17 cellular contexts compared by ENCODE assay signal in genomic region chr3:187985636-187986035, GRCh38.
DNase-seq lines count a peak whose midpoint lies in the region; ATAC-seq and TF ChIP-seq lines count a peak whose summit lies in the region.
"Had no signal": no experiment of that assay in that cellular context is flagged by ENCODE, and none has a peak within 500 bp of the region (broad histone marks: within the 10 kb centered on the region; RNA-seq: fewer than 3 reads in every experiment).

No MANE protein-coding gene starts in this region.

- POLR2A ChIA-PET in activated CD8-positive, alpha-beta T cell treated with anti-CD3 and anti-CD28 coated beads for 36 hours (lab: Charles Lee), result interaction anchor here (0.8 to 1.8 kb wide), 2 partner anchors 9 to 10 kb away, joined by 3 to 6 read pairs; no protein-coding TSS in a partner anchor
- POLR2A ChIA-PET in activated CD8-positive, alpha-beta T cell treated with anti-CD3 and anti-CD28 coated beads, Interleukin-2, amount 10 ng/mL, durations not matched to agents 7 days and 5 days (lab: Charles Lee), result interaction anchor here (0.7 to 1.4 kb wide), 2 partner anchors 11 to 240 kb away, joined by 3 to 5 read pairs; partner anchors contain the start of gene BCL6

- no peaks in the 10 kb centered on the region for H3K36me3 Mint-ChIP-seq in activated CD8-positive, alpha-beta T cell treated with anti-CD3 and anti-CD28 coated beads for 36 hours (ENCODE audit: low read depth)
- H3K36me3 Mint-ChIP-seq in activated CD8-positive, alpha-beta T cell treated with anti-CD3 and anti-CD28 coated beads, Interleukin-2, amount 10 ng/mL, durations not matched to agents 7 days and 5 days (ENCODE audit: low read depth), result peaks cover 7% of the 10 kb centered on the region

- no peak for DNase-seq in activated CD8-positive, alpha-beta T cell treated with anti-CD3 and anti-CD28 coated beads for 36 hours
- no peak for DNase-seq in activated CD8-positive, alpha-beta T cell treated with anti-CD3 and anti-CD28 coated beads, Interleukin-2, amount 10 ng/mL, durations not matched to agents 7 days and 5 days
- DNase-seq in HT1080 (ENCODE audit: low read depth) (peak; percentile 58), brain microvascular endothelial cell (no peak)
- DNase-seq in activated CD8-positive, alpha-beta memory T cell treated with anti-CD3 and anti-CD28 coated beads, Interleukin-2, amount 50 U/mL, for 48 hours, result no peak
- DNase-seq: central memory CD4-positive, alpha-beta T cell; effector CD4-positive, alpha-beta T cell; mesenchymal stem cell; NCI-H1092; NCI-H2081 treated with DMSO at 0.1 percent for 48 hours; NCI-H524 treated with DMSO at 0.1 percent for 48 hours; stimulated activated naive CD8-positive, alpha-beta T cell treated with anti-CD3 and anti-CD28 coated beads, Interleukin-15, amount 100 ng/mL, for 72 hours had no signal

- no peak for TF ChIP-seq CTCF in activated CD8-positive, alpha-beta T cell treated with anti-CD3 and anti-CD28 coated beads for 36 hours (IDR thresholded peaks at IDR 0.05)
- TF ChIP-seq CTCF in brain microvascular endothelial cell (IDR thresholded peaks at IDR 0.05; ENCODE audit: low read depth, low read length, missing control alignments), result no peak

- no peaks in the 10 kb centered on the region for H3K9me3 ChIP-seq in skeletal muscle tissue (ENCODE audit: control insufficient read depth in 3 of 3, low read length in 3 of 3)

- H3K36me3 ChIP-seq in brain microvascular endothelial cell (replicated peaks) (no peaks in the 10 kb centered on the region), skeletal muscle tissue (ENCODE audit: control insufficient read depth in 3 of 3, insufficient read depth in 3 of 3, low read length in 3 of 3) (no peaks in the 10 kb centered on the region)

- in situ Hi-C loops in brain microvascular endothelial cell (cut with HindIII; ENCODE audit: low pct_ligation_motif_present, low sequenced_read_pairs), result no loop called here

- H3K4me1 ChIP-seq in skeletal muscle tissue (ENCODE audit: control insufficient read depth in 3 of 3, insufficient read depth in 3 of 3, low read length in 3 of 3), result peaks cover 22 to 48% (median 28%) of the 10 kb centered on the region in 3 donors

- H3K27me3 Mint-ChIP-seq in activated CD8-positive, alpha-beta T cell treated with anti-CD3 and anti-CD28 coated beads for 36 hours, result no peaks in the 10 kb centered on the region
- H3K27me3 Mint-ChIP-seq in activated CD8-positive, alpha-beta T cell treated with anti-CD3 and anti-CD28 coated beads, Interleukin-2, amount 10 ng/mL, durations not matched to agents 7 days and 5 days (ENCODE audit: low read depth), result no peaks in the 10 kb centered on the region
- H3K27me3 Mint-ChIP-seq: stimulated activated naive CD8-positive, alpha-beta T cell treated with anti-CD3 and anti-CD28 coated beads, Interleukin-15, amount 100 ng/mL, for 72 hours had no signal

- no peak overlapping the region for H3K9ac ChIP-seq in skeletal muscle tissue (ENCODE audit: low read depth in 1 of 3, low read length in 3 of 3)

- peak overlapping the region; percentile 38 for H3K27ac Mint-ChIP-seq in activated CD8-positive, alpha-beta T cell treated with anti-CD3 and anti-CD28 coated beads for 36 hours
- H3K27ac Mint-ChIP-seq in activated CD8-positive, alpha-beta T cell treated with anti-CD3 and anti-CD28 coated beads, Interleukin-2, amount 10 ng/mL, durations not matched to agents 7 days and 5 days, result no peak overlapping the region
- H3K27ac Mint-ChIP-seq: IgD-negative memory B cell; stimulated activated naive CD8-positive, alpha-beta T cell treated with anti-CD3 and anti-CD28 coated beads, Interleukin-15, amount 100 ng/mL, for 72 hours had no signal

- CTCF ChIA-PET in activated CD8-positive, alpha-beta T cell treated with anti-CD3 and anti-CD28 coated beads for 36 hours (lab: Charles Lee), result interaction anchor here (1.0 to 2.3 kb wide), 4 partner anchors 10 to 245 kb away, joined by 3 to 6 read pairs (median 4); no protein-coding TSS in a partner anchor
- CTCF ChIA-PET in activated CD8-positive, alpha-beta T cell treated with anti-CD3 and anti-CD28 coated beads, Interleukin-2, amount 10 ng/mL, durations not matched to agents 7 days and 5 days (lab: Charles Lee), result interaction anchor here (1.1 to 2.3 kb wide), 5 partner anchors 11 to 969 kb away, joined by 3 to 15 read pairs (median 7); no protein-coding TSS in a partner anchor

- H3K9me3 Mint-ChIP-seq in activated CD8-positive, alpha-beta T cell treated with anti-CD3 and anti-CD28 coated beads for 36 hours, result peaks cover 3% of the 10 kb centered on the region
- no peaks in the 10 kb centered on the region for H3K9me3 Mint-ChIP-seq in activated CD8-positive, alpha-beta T cell treated with anti-CD3 and anti-CD28 coated beads, Interleukin-2, amount 10 ng/mL, durations not matched to agents 7 days and 5 days (ENCODE audit: insufficient read depth)

- H3K27me3 ChIP-seq in brain microvascular endothelial cell (replicated peaks), result no peaks in the 10 kb centered on the region
- no peaks in the 10 kb centered on the region for H3K27me3 ChIP-seq in skeletal muscle tissue (ENCODE audit: control insufficient read depth in 3 of 3, insufficient read depth in 3 of 3, low read length in 3 of 3)
- H3K27me3 ChIP-seq: hepatocyte had no signal

- no peak for ATAC-seq in activated CD8-positive, alpha-beta T cell treated with anti-CD3 and anti-CD28 coated beads for 36 hours
- ATAC-seq in activated CD8-positive, alpha-beta T cell treated with anti-CD3 and anti-CD28 coated beads, Interleukin-2, amount 10 ng/mL, durations not matched to agents 7 days and 5 days, result no peak
- ATAC-seq in HG03342 (IDR thresholded peaks at IDR 0.05; ENCODE audit: unreplicated experiment) (no peak), HG03175 (IDR thresholded peaks at IDR 0.05; ENCODE audit: unreplicated experiment) (no peak)

- H3K27ac ChIP-seq in brain microvascular endothelial cell (peak overlapping the region; percentile 53), skeletal muscle tissue (ENCODE audit: low read depth, low read length) (peak overlapping the region; percentile 8)
- H3K27ac ChIP-seq: hepatocyte had no signal

- H3K4me3 Mint-ChIP-seq in activated CD8-positive, alpha-beta T cell treated with anti-CD3 and anti-CD28 coated beads for 36 hours, result no peak overlapping the region
- no peak overlapping the region for H3K4me3 Mint-ChIP-seq in activated CD8-positive, alpha-beta T cell treated with anti-CD3 and anti-CD28 coated beads, Interleukin-2, amount 10 ng/mL, durations not matched to agents 7 days and 5 days
- H3K4me3 Mint-ChIP-seq: IgD-negative memory B cell; stimulated activated naive CD8-positive, alpha-beta T cell treated with anti-CD3 and anti-CD28 coated beads, Interleukin-15, amount 100 ng/mL, for 72 hours had no signal

- H3K4me3 ChIP-seq in brain microvascular endothelial cell (ENCODE audit: low read depth, low read length) (no peak overlapping the region), skeletal muscle tissue (ENCODE audit: low read length in 3 of 3) (no peak overlapping the region)
- H3K4me3 ChIP-seq: hepatocyte had no signal

- intact Hi-C loops in activated CD8-positive, alpha-beta T cell treated with anti-CD3 and anti-CD28 coated beads for 36 hours (cut with micrococcal nuclease), result no loop called here

- peaks cover 33% of the 10 kb centered on the region for H3K4me1 Mint-ChIP-seq in activated CD8-positive, alpha-beta T cell treated with anti-CD3 and anti-CD28 coated beads for 36 hours (ENCODE audit: low read depth)
- peaks cover 50% of the 10 kb centered on the region for H3K4me1 Mint-ChIP-seq in activated CD8-positive, alpha-beta T cell treated with anti-CD3 and anti-CD28 coated beads, Interleukin-2, amount 10 ng/mL, durations not matched to agents 7 days and 5 days (ENCODE audit: low read depth)
